Comparison of ENCODE assay signal across 10 cellular contexts in genomic region chr5:52856564-52856963, GRCh38.
A peak's percentile ranks its signal among the peaks of the same experiment; 100 is the strongest.
DNase-seq lines count a peak whose midpoint lies in the region; ATAC-seq, FAIRE-seq and TF ChIP-seq lines count a peak whose summit lies in the region.
"Had no signal": no experiment of that assay in that cellular context is flagged by ENCODE, and none has a peak within 500 bp of the region (broad histone marks: within the 10 kb centered on the region; RNA-seq: fewer than 3 reads in every experiment).

No MANE protein-coding gene starts in this region.

- DNase-seq in GM18507 (ENCODE audit: extremely low spot score, insufficient read length, low read depth) = no peak
- DNase-seq in fibroblast of villous mesenchyme (ENCODE audit: low read depth) = peak; percentile 81
- no peak for DNase-seq in midbrain (lab: John Stamatoyannopoulos, UW)
- DNase-seq in cerebellar nuclear complex (lab: John Stamatoyannopoulos, UW) = no peak
- DNase-seq in NCI-H2107 (lab: John Stamatoyannopoulos, UW) = no peak
- no peak for DNase-seq in thyroid gland
- DNase-seq: central memory CD4-positive, alpha-beta T cell; DMS153 had no signal

- H3K4me1 ChIP-seq in thyroid gland = peaks cover 0 to 6% of the 10 kb centered on the region in 2 donors

- no peak overlapping the region for H3K27ac ChIP-seq in thyroid gland

- H3K36me3 ChIP-seq in thyroid gland = no peaks in the 10 kb centered on the region

- TF ChIP-seq CTCF in fibroblast of villous mesenchyme (IDR thresholded peaks at IDR 0.05; ENCODE audit: insufficient read depth, low read depth, low read length) (no peak), thyroid gland (IDR thresholded peaks at IDR 0.05) (no peak)

- no peak overlapping the region for H3K4me3 ChIP-seq in fibroblast of villous mesenchyme (ENCODE audit: low read depth, low read length)
- H3K4me3 ChIP-seq in thyroid gland (replicated peaks in 1 of 3) = no peak overlapping the region

- no peaks in the 10 kb centered on the region for H3K27me3 ChIP-seq in thyroid gland

- H3K9me3 ChIP-seq in thyroid gland = no peaks in the 10 kb centered on the region

- intact Hi-C loops in thyroid gland (cut with DNase I) = no loop called here

- TF ChIP-seq POLR2A in thyroid gland (IDR thresholded peaks at IDR 0.05) = no peak

- 82 to 88% methylated on average over 3 of the region's 3 CpGs for WGBS in thyroid gland, 2 donors

- ATAC-seq in GM21825 (IDR thresholded peaks at IDR 0.05; ENCODE audit: unreplicated experiment) = peak; percentile 80
- ATAC-seq in HG03558 (IDR thresholded peaks at IDR 0.05; ENCODE audit: extremely low read depth, unreplicated experiment) = peak; percentile 83

- FAIRE-seq in GM18507 (lab: Jason Lieb, UNC) = peak; percentile 71
